ENCODE assay signal across 8 cellular contexts in genomic region chr1:73009311-73009710, GRCh38.
"Had no signal": no experiment of that assay in that cellular context is flagged by ENCODE, and none has a peak within 500 bp of the region (broad histone marks: within the 10 kb centered on the region; RNA-seq: fewer than 3 reads in every experiment).

No MANE protein-coding gene starts in this region.

- H3K27ac Mint-ChIP-seq: IgD-negative memory B cell had no signal

- H3K4me3 Mint-ChIP-seq: IgD-negative memory B cell had no signal

- H3K4me1 Mint-ChIP-seq: IgD-negative memory B cell had no signal

- H3K27ac ChIP-seq: HL-60, KMS-11 had no signal

- DNase-seq: IMR-90, KBM-7, KG1 had no signal

- H3K4me2 ChIP-seq: KMS-11 had no signal

- ATAC-seq: HepG2, K562 had no signal

- H3K9ac ChIP-seq: KMS-11 had no signal

- H3K36me3 Mint-ChIP-seq: IgD-negative memory B cell had no signal

- H3K27me3 Mint-ChIP-seq: IgD-negative memory B cell had no signal

- H3K4me3 ChIP-seq: K562 had no signal
